Comparison of ENCODE assay signal across 1 cellular context in the genomic region with DNA sequence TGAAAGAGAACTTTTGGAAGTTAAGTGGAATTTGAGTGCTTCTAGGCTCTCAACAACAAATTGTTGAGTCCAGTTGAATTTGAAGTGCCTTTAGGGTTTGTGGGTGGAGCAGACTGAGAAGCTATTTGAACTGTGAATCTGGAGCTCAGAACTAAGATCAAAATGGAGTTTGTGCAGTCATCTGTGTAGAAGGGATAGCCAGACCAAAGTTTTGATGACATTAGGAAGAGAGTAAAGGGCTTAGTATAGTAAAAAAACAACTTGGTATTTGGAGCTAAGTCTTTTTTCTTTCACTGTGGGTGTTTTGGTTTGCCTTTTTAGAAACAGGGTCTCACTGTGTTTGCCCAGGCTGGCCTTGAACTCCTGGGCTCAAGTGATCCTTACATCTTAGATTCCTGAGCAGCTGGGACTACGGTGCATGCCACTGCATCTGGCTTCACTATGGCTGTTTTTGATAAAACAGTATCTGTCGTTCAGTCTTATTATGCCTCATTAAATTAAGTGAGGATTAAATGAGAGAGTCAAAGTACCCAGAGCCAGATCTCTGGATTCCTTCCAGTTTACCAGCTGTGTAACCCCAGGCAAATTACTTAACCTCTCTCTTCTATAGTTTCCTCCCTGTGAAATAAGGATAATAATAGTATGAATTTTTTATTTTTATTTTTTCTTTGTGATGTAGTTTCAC.
TF ChIP-seq lines count a peak whose summit lies in the region.

No MANE protein-coding gene starts in this region.

TF ChIP-seq in SK-N-SH, 30 proteins besides CTCF, POLR2A, EP300 and RAD21 (continued from another document):
- TF ChIP-seq GATA2 (CRISPR knock-in tag; IDR thresholded peaks at IDR 0.05) (peak; percentile 63), TCF12 (IDR thresholded peaks at IDR 0.05) (peak; percentile 17; the same call in 1 of the 2 replicates), RCOR1 (IDR thresholded peaks at IDR 0.05; ENCODE audit: low read length) (peak; percentile 100)
TF ChIP-seq in SK-N-SH: peak in this region for 4.
